9 cellular contexts compared by ENCODE assay signal in genomic region chr4:186335793-186336192, GRCh38.
"Had no signal": no experiment of that assay in that cellular context is flagged by ENCODE, and none has a peak within 500 bp of the region (broad histone marks: within the 10 kb centered on the region; RNA-seq: fewer than 3 reads in every experiment).

No MANE protein-coding gene starts in this region.

- H3K27ac ChIP-seq: GM23248 had no signal

- H3K36me3 ChIP-seq: HAP-1 had no signal

- H3K9ac ChIP-seq: GM23248 had no signal

- DNase-seq: GM23248, GOT3, H7, H9, HCEC 1CT, HFFc6 had no signal

- H3K4me2 ChIP-seq: GM23338 had no signal

- H3K4me3 ChIP-seq: GM23248, GM23338, HAP-1 had no signal

- H2AFZ ChIP-seq: GM23248, GM23338 had no signal

- ATAC-seq: GM23338, HCT116 had no signal

- H3K9me3 ChIP-seq: HAP-1 had no signal

- H3K4me1 ChIP-seq: HAP-1 had no signal
